16 cellular contexts compared by ENCODE assay signal in the genomic region with DNA sequence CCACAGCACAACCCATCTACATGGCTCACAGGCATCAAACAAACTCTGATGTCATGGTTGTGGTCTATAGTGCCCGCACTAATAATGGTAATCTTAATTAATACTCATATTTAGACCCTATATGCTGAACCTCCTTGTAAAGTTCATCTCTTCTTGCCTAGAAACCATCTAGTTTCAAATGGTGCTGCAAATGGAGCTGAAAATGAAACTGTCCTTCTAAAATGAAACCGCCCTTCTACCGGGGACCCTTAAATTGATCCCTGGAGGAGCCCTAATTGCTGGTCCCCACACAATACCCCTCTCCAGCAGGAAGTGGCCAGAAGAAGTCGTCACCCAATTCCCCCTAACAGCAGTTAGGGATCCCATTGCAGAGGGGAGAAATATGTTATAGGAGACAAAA.
"Had no signal": no experiment of that assay in that cellular context is flagged by ENCODE, and none has a peak within 500 bp of the region (broad histone marks: within the 10 kb centered on the region; RNA-seq: fewer than 3 reads in every experiment).

No MANE protein-coding gene starts in this region.

- H3K4me3 ChIP-seq: body of pancreas, coronary artery, gastrocnemius medialis, ovary, upper lobe of left lung had no signal

- ATAC-seq: body of pancreas; gastrocnemius medialis; left ventricle myocardium superior; stimulated activated naive CD8-positive, alpha-beta T cell treated with anti-CD3 and anti-CD28 coated beads, Interleukin-15, Interleukin-2, amounts not matched to agents 100 U/mL and 50 U/mL, for 24 hours had no signal

- H3K27me3 ChIP-seq: body of pancreas, gastrocnemius medialis, ovary, upper lobe of left lung had no signal

- FAIRE-seq: kidney had no signal

- H3K4me1 ChIP-seq: body of pancreas, gastrocnemius medialis, upper lobe of left lung had no signal

- H3K36me3 ChIP-seq: gastrocnemius medialis, ovary, upper lobe of left lung had no signal

- DNase-seq: activated CD4-positive, alpha-beta T cell treated with anti-CD3 and anti-CD28 coated beads for 48 hours; activated naive CD4-positive, alpha-beta T cell treated with anti-CD3 and anti-CD28 coated beads, Interleukin-2, amount 10 ng/mL, durations not matched to agents 7 days and 5 days; body of pancreas; central memory CD4-positive, alpha-beta T cell; effector CD8-positive, alpha-beta T cell; gastrocnemius medialis; kidney; left ventricle myocardium superior; mesenchymal stem cell; ovary; stimulated activated CD4-positive, alpha-beta T cell treated with anti-CD3 and anti-CD28 coated beads, Interleukin-2, amount 100 ng/mL, for 48 hours; stimulated activated CD8-positive, alpha-beta memory T cell treated with anti-CD3 and anti-CD28 coated beads, Interleukin-4, amount 100 ng/mL, for 48 hours; stimulated activated naive CD8-positive, alpha-beta T cell treated with anti-CD3 and anti-CD28 coated beads, Interleukin-15, Interleukin-2, amounts not matched to agents 100 U/mL and 50 U/mL, for 24 hours; upper lobe of left lung had no signal

- H3K27ac ChIP-seq: body of pancreas, coronary artery, epithelial cell of prostate, gastrocnemius medialis, upper lobe of left lung had no signal

- H3K9me3 ChIP-seq: body of pancreas, gastrocnemius medialis, ovary, upper lobe of left lung had no signal
